1 cellular context compared by ENCODE assay signal in genomic region chr10:52740913-52741675, GRCh38.
TF ChIP-seq lines count a peak whose summit lies in the region.

No MANE protein-coding gene starts in this region.

TF ChIP-seq in H1, 55 proteins besides CTCF, POLR2A, EP300 and RAD21 (continued from another document):
- TF ChIP-seq NRF1 (IDR thresholded peaks at IDR 0.05; ENCODE audit: low read depth, low read length) (no peak), SAP30 (IDR thresholded peaks at IDR 0.05; ENCODE audit: insufficient read depth, insufficient replicate concordance, low read length) (no peak), POLR2AphosphoS5 (IDR thresholded peaks at IDR 0.05; ENCODE audit: low read depth, low read length) (no peak), SUZ12 (IDR thresholded peaks at IDR 0.05; ENCODE audit: low read length) (no peak), E2F6 (IDR thresholded peaks at IDR 0.05) (no peak), GABPA (IDR thresholded peaks at IDR 0.05; ENCODE audit: borderline replicate concordance, insufficient read depth, low read length) (no peak), ATF3 (IDR thresholded peaks at IDR 0.05; ENCODE audit: insufficient read depth, low read depth, low read length) (no peak), CEBPB (IDR thresholded peaks at IDR 0.05; ENCODE audit: low read depth, low read length) (no peak), USF2 (IDR thresholded peaks at IDR 0.05; ENCODE audit: low read length) (no peak; the same call in 1 of the 2 replicates), CTBP2 (IDR thresholded peaks at IDR 0.05; ENCODE audit: borderline replicate concordance, insufficient read depth, insufficient read length, low read length) (no peak), BRCA1 (IDR thresholded peaks at IDR 0.05; ENCODE audit: low read depth, low read length) (no peak), FOSL1 (IDR thresholded peaks at IDR 0.05; ENCODE audit: insufficient read depth, low read depth, low read length) (no peak), HDAC2 (IDR thresholded peaks at IDR 0.05; ENCODE audit: borderline replicate concordance in 1 of 2, low read depth in 2 of 2, low read length in 2 of 2) (no peak), CHD1 (IDR thresholded peaks at IDR 0.05; ENCODE audit: low read depth, low read length) (no peak)
TF ChIP-seq in H1: peak in this region for 0.
